8 cellular contexts compared by ENCODE assay signal in genomic region chr22:39244496-39245129, GRCh38. TPM values are rescaled to one million over a fixed set of nuclear protein-coding genes. Genes with fewer than 3 reads are reported as not detected.
DNase-seq lines count a peak whose midpoint lies in the region; ATAC-seq and TF ChIP-seq lines count a peak whose summit lies in the region.

Gene PDGFB, minus strand, starts transcription at chr22:39244982. Its CDS starts 1,019 bp downstream, at chr22:39243963.

- no peaks in the 10 kb centered on the region for H3K36me3 Mint-ChIP-seq in stimulated activated memory B cell treated with anti-CD40 and anti-IgM and Interleukin-4, amounts not matched to agents 10 μg/mL and 1 μg/mL and 100 μg/mL, for 72 hours

- H3K4me1 ChIP-seq in Loucy (ENCODE audit: insufficient read depth, low read length, poor library complexity, severe bottlenecking): peaks cover 10% of the 10 kb centered on the region

- peak within 1 kb of the TSS; percentile 78 for H3K4me3 Mint-ChIP-seq in stimulated activated memory B cell treated with anti-CD40 and anti-IgM and Interleukin-4, amounts not matched to agents 10 μg/mL and 1 μg/mL and 100 μg/mL, for 72 hours

- TF ChIP-seq CTCF in Loucy (conservative IDR thresholded peaks at IDR 0.05; ENCODE audit: low read length): no peak

- H3F3A ChIP-seq in Loucy (ENCODE audit: low read depth): no peaks in the 10 kb centered on the region

- no peaks in the 10 kb centered on the region for H3K36me3 ChIP-seq in Loucy (ENCODE audit: insufficient read depth, low read length)

- H3K9ac ChIP-seq in Loucy (ENCODE audit: low read depth, low read length, poor library complexity, severe bottlenecking): no peak within 1 kb of the TSS

- no peaks in the 10 kb centered on the region for H3K79me2 ChIP-seq in Loucy (ENCODE audit: insufficient read depth, low read length)

- H3K4me3 ChIP-seq in Loucy (ENCODE audit: low read length, poor library complexity, severe bottlenecking): peak within 1 kb of the TSS; percentile 61

- no peaks in the 10 kb centered on the region for H3K9me3 Mint-ChIP-seq in stimulated activated memory B cell treated with anti-CD40 and anti-IgM and Interleukin-4, amounts not matched to agents 10 μg/mL and 1 μg/mL and 100 μg/mL, for 72 hours

- DNase-seq in COR-L47 (lab: John Stamatoyannopoulos, UW): peak; percentile 14
- peak; percentile 80 to 89 for DNase-seq in T47D (ENCODE audit: low read depth in 1 of 2, low spot score in 1 of 2)
- peak; percentile 89 for DNase-seq in kidney tubule cell (ENCODE audit: low spot score)
- DNase-seq in SK-N-DZ (ENCODE audit: low spot score): no peak

- H3K9me3 ChIP-seq in Loucy (ENCODE audit: insufficient read depth, low read depth, low read length): no peaks in the 10 kb centered on the region

- no peaks in the 10 kb centered on the region for H3K9me2 ChIP-seq in Loucy (replicated peaks; ENCODE audit: low read depth, low read length)

- H4K20me1 ChIP-seq in Loucy (ENCODE audit: insufficient read depth, low read length, poor library complexity, severe bottlenecking): no peaks in the 10 kb centered on the region

- in situ Hi-C loops in T47D (cut with HindIII; ENCODE audit: low pct_unique_long_range_greater_than_20kb, low sequenced_read_pairs): no loop called here

- H2AFZ ChIP-seq in Loucy (ENCODE audit: low read length): no peak within 1 kb of the TSS

- peaks cover 36% of the 10 kb centered on the region for H3K27me3 ChIP-seq in Loucy (ENCODE audit: insufficient read depth, low read length, poor library complexity, severe bottlenecking)

- H3K27me3 Mint-ChIP-seq in stimulated activated memory B cell treated with anti-CD40 and anti-IgM and Interleukin-4, amounts not matched to agents 10 μg/mL and 1 μg/mL and 100 μg/mL, for 72 hours: peaks cover 93% of the 10 kb centered on the region

- no peak within 1 kb of the TSS for H3K27ac Mint-ChIP-seq in stimulated activated memory B cell treated with anti-CD40 and anti-IgM and Interleukin-4, amounts not matched to agents 10 μg/mL and 1 μg/mL and 100 μg/mL, for 72 hours

- TF ChIP-seq POLR2A in GM18505 (IDR thresholded peaks at IDR 0.05; ENCODE audit: borderline replicate concordance, extremely low read depth, insufficient read depth, insufficient read length): no peak

- peaks cover 65% of the 10 kb centered on the region for H3K4me1 Mint-ChIP-seq in stimulated activated memory B cell treated with anti-CD40 and anti-IgM and Interleukin-4, amounts not matched to agents 10 μg/mL and 1 μg/mL and 100 μg/mL, for 72 hours

- ATAC-seq in stimulated activated memory B cell treated with anti-CD40 and anti-IgM and Interleukin-4, amounts not matched to agents 10 μg/mL and 1 μg/mL and 100 μg/mL, for 72 hours: no peak
- ATAC-seq in GM19023 (IDR thresholded peaks at IDR 0.05; ENCODE audit: unreplicated experiment): no peak
- ATAC-seq in GM18505 (IDR thresholded peaks at IDR 0.05; ENCODE audit: unreplicated experiment): no peak

- H3K4me2 ChIP-seq in Loucy (ENCODE audit: low read depth, low read length, poor library complexity, severe bottlenecking): peak within 1 kb of the TSS; percentile 33

RNA-seq across cellular contexts. Expression of gene PDGFB, which starts in this region (rescaled TPM):
- 0.20 and 0.42 TPM in 2 replicates for polyA plus RNA-seq in SK-N-DZ (2014; cell fraction: cytosol; rRNA removed)
- polyA plus RNA-seq in SK-N-DZ (2014; cell fraction: nucleus; rRNA removed): 0.28 and 0.76 TPM in 2 replicates
